Comparison of ENCODE assay signal across 1 cellular context in the genomic region with DNA sequence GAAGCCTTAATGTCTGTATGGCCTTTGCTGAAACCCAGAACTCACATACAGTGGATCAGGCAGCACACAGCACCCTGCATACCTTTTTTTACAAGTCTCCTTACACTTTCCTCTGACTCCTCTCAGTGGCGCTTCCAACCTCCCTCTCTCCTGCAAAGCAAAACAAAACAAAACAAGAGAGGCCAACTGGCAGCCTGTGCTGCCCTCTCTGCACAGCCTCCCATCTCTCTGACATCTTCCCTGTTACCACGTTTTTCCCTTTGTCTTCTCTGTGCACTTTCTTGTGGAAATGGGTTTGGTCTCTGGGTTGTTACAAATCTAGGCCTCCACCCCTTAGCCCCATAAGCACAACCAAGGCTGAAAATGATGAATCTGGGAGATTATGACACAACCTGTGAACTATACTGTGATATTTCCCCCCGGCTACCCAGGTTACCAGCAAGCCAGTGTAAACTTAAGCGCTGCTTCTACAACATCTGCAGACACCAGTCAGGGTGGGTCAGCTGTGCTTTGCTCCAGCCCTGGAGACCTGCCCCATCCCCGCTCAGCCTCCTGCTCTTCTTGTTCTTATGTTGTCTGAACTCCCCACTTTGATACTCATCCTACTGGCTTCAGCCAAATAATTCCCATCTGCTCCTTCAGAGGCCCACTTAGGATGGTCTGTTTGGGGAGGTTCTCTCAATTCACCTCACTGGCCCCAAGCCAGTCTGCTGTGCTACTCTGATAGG.
TF ChIP-seq lines count a peak whose summit lies in the region.

No MANE protein-coding gene starts in this region.

TF ChIP-seq in GM23338, 12 proteins besides CTCF, POLR2A, EP300 and RAD21 (continued from another document):
- TF ChIP-seq, protein P1, sequence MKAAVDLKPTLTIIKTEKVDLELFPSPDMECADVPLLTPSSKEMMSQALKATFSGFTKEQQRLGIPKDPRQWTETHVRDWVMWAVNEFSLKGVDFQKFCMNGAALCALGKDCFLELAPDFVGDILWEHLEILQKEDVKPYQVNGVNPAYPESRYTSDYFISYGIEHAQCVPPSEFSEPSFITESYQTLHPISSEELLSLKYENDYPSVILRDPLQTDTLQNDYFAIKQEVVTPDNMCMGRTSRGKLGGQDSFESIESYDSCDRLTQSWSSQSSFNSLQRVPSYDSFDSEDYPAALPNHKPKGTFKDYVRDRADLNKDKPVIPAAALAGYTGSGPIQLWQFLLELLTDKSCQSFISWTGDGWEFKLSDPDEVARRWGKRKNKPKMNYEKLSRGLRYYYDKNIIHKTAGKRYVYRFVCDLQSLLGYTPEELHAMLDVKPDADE (IDR thresholded peaks at IDR 0.05): no peak
